11 cellular contexts compared by ENCODE assay signal in the genomic region with DNA sequence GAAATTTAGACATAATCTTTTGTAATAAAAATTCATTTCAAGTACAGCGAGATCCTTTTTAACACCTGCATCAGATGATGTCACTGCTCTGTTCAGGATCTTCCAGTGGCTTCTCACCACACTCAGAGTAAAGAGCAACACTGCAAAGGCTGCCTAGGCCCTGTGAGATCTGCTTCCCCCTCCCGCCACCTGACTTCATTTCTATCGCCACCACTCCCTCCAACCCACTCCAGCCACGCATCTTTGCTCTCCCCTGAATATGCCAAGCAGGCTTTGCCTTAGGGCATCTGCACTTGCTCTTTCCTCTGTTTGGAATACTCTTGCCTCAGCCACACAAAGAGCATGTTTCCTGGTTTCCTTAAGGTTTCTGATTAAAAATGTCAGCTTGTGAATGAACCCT. TPM values are rescaled to one million over a fixed set of nuclear protein-coding genes. Genes with fewer than 3 reads are reported as not detected.
DNase-seq lines count a peak whose midpoint lies in the region; ATAC-seq and TF ChIP-seq lines count a peak whose summit lies in the region.
"Had no signal": no experiment of that assay in that cellular context is flagged by ENCODE, and none has a peak within 500 bp of the region (broad histone marks: within the 10 kb centered on the region; RNA-seq: fewer than 3 reads in every experiment).

No MANE protein-coding gene starts in this region.

- POLR2A ChIA-PET in IMR-90 (lab: Charles Lee; ENCODE audit: unreplicated experiment), result no interaction called here

- WGBS in IMR-90 (ENCODE audit: extremely low coverage in 2 of 2, insufficient read length in 1 of 2), 2 experiments, result no CpG with 5 or more reads among the region's 4 CpGs

- peak overlapping the region; percentile 90 for H2AK5ac ChIP-seq in IMR-90 (ENCODE audit: low read depth, low read length)

- no peak for TF ChIP-seq CTCF in AG10803 (conservative IDR thresholded peaks at IDR 0.05; ENCODE audit: low read length)
- no peak for TF ChIP-seq CTCF in IMR-90 (conservative IDR thresholded peaks at IDR 0.05; ENCODE audit: low read depth, low read length)
- TF ChIP-seq CTCF in colonic mucosa (IDR thresholded peaks at IDR 0.05), result no peak
- TF ChIP-seq CTCF in mesothelial cell of epicardium (IDR thresholded peaks at IDR 0.05; ENCODE audit: unreplicated experiment), result no peak

- peak overlapping the region in 1 of 2 experiments; percentile 23; a peak in 2 of 4 replicates for H4K8ac ChIP-seq in IMR-90 (ENCODE audit: low read depth in 2 of 2, low read length in 2 of 2)

- H3K18ac ChIP-seq in IMR-90 (ENCODE audit: low read depth, low read length), result no peak overlapping the region

- TF ChIP-seq RAD21 in IMR-90 (IDR thresholded peaks at IDR 0.05; ENCODE audit: low read length), result no peak

- H3K79me1 ChIP-seq in IMR-90 (ENCODE audit: low read depth in 1 of 2, low read length in 2 of 2), result peaks cover 33 to 78% of the 10 kb centered on the region in 2 experiments

- no peaks in the 10 kb centered on the region for H3K9me3 ChIP-seq in IMR-90 (ENCODE audit: control insufficient read depth, insufficient read depth, low read length)
- H3K9me3 ChIP-seq in colonic mucosa, result no peaks in the 10 kb centered on the region

- peaks cover 36% of the 10 kb centered on the region for H3K9me1 ChIP-seq in IMR-90 (ENCODE audit: insufficient read depth, low read length)

- H3K27ac Mint-ChIP-seq in mesothelial cell of epicardium, result peak overlapping the region; percentile 81

- H2AK9ac ChIP-seq in IMR-90 (replicated peaks; ENCODE audit: low read depth, low read length, poor library complexity), result no peak overlapping the region

- peak overlapping the region; percentile 62 for H2BK120ac ChIP-seq in IMR-90 (ENCODE audit: low read depth, low read length)

- no peak overlapping the region for H4K5ac ChIP-seq in IMR-90 (ENCODE audit: low read depth, low read length)

- peaks cover 15% of the 10 kb centered on the region for H3K36me3 Mint-ChIP-seq in mesothelial cell of epicardium

- H3K36me3 ChIP-seq in IMR-90 (ENCODE audit: control insufficient read depth, insufficient read depth, low read length), result peaks cover 16% of the 10 kb centered on the region
- H3K36me3 ChIP-seq in colonic mucosa, result no peaks in the 10 kb centered on the region

- no peak overlapping the region for H3K4me3 ChIP-seq in AG10803 (ENCODE audit: low read length)
- H3K4me3 ChIP-seq in IMR-90 (ENCODE audit: insufficient read depth, low read depth, low read length), result no peak overlapping the region
- H3K4me3 ChIP-seq in colonic mucosa, result no peak overlapping the region

- no peak overlapping the region for H3K4me3 Mint-ChIP-seq in mesothelial cell of epicardium

- H2BK15ac ChIP-seq in IMR-90 (ENCODE audit: low read depth, low read length), result peak overlapping the region; percentile 62; the same call in 1 of the 3 replicates

- peaks cover 48% of the 10 kb centered on the region for H3K4me1 Mint-ChIP-seq in mesothelial cell of epicardium

- no peak overlapping the region for H3K56ac ChIP-seq in IMR-90 (ENCODE audit: extremely low read depth, insufficient read depth, low read length)

- H3K4me1 ChIP-seq in IMR-90 (ENCODE audit: control insufficient read depth, insufficient read depth, low read length) (peaks cover 33% of the 10 kb centered on the region), colonic mucosa (peaks cover 18% of the 10 kb centered on the region)

- CTCF ChIA-PET in IMR-90 (lab: Yijun Ruan, JAX), result interaction anchor here (0.7 kb wide), 1 partner anchor 219 kb away, joined by 3 read pairs; no protein-coding TSS in a partner anchor

- H3K9ac ChIP-seq in IMR-90 (ENCODE audit: low read depth, low read length) (peak overlapping the region; percentile 38; the same call in 1 of the 2 replicates), colonic mucosa (ENCODE audit: low read depth in 2 of 2, low read length in 2 of 2) (no peak overlapping the region)

- H2BK5ac ChIP-seq in IMR-90 (ENCODE audit: low read depth, low read length, poor library complexity, severe bottlenecking), result peak overlapping the region; percentile 35

- H3K27me3 Mint-ChIP-seq in mesothelial cell of epicardium (ENCODE audit: low read depth), result no peaks in the 10 kb centered on the region

- DNase-seq in AG10803 (ENCODE audit: low read depth) (peak; percentile 35), IMR-90 (no peak), colonic mucosa (no peak), mesothelial cell of epicardium (ENCODE audit: low spot score in 2 of 2, unreplicated experiment in 2 of 2) (no peak), A172 (ENCODE audit: low spot score) (no peak)
- DNase-seq in stimulated activated CD4-positive, alpha-beta T cell treated with anti-CD3 and anti-CD28 coated beads, Interleukin-2, amount 100 ng/mL, for 24 hours, result no peak
- no peak for DNase-seq in activated CD8-positive, alpha-beta memory T cell treated with anti-CD3 and anti-CD28 coated beads, Interleukin-2, amount 50 U/mL, for 48 hours
- DNase-seq: AML-193, RPMI8226 had no signal

- no peaks in the 10 kb centered on the region for H3K9me3 Mint-ChIP-seq in mesothelial cell of epicardium

- H3K23ac ChIP-seq in IMR-90 (ENCODE audit: low read depth, low read length), result peak overlapping the region; percentile 1; the same call in 1 of the 2 replicates

- in situ Hi-C loops in IMR-90 (cut with MboI; ENCODE audit: low sequenced_read_pairs), result no loop called here

- no peak overlapping the region for H2AFZ ChIP-seq in IMR-90 (replicated peaks; ENCODE audit: low read length, poor library complexity)

- H3K14ac ChIP-seq in IMR-90 (replicated peaks; ENCODE audit: low read depth, low read length), result peak overlapping the region; percentile 75

- H3K4ac ChIP-seq in IMR-90 (ENCODE audit: low read depth, low read length), result peak overlapping the region; percentile 69

- BruUV-seq in IMR-90 (replicated peaks; lab: Mats Ljungman, UMichigan), result no TSS peak

- TF ChIP-seq POLR2A in IMR-90 (IDR thresholded peaks at IDR 0.05; ENCODE audit: low read depth, low read length), result no peak

- intact Hi-C loops in IMR-90 (cut with micrococcal nuclease), result no loop called here
- intact Hi-C loops in colonic mucosa (cut with DNase I), result no loop called here

- no peak for ATAC-seq in IMR-90 (ENCODE audit: low read depth)
- no peak for ATAC-seq in HG03097 (IDR thresholded peaks at IDR 0.05; ENCODE audit: low FRiP score, unreplicated experiment)
- ATAC-seq: activated CD4-positive, CD25-positive, alpha-beta regulatory T cell treated with anti-CD3 and anti-CD28 coated beads, Interleukin-2, amount 50 U/mL, for 24 hours had no signal

- dilution Hi-C loops in IMR-90 (cut with HindIII; ENCODE audit: low sequenced_read_pairs, unreplicated experiment), result no loop called here

- H4K91ac ChIP-seq in IMR-90 (ENCODE audit: insufficient read depth, low read depth, low read length), result peak overlapping the region; percentile 7; the same call in 1 of the 2 replicates

- peak overlapping the region; percentile 75 for H3K27ac ChIP-seq in IMR-90 (ENCODE audit: insufficient read depth, low read length)
- H3K27ac ChIP-seq in colonic mucosa, result peak overlapping the region; percentile 4

- no peak overlapping the region for H3K4me2 ChIP-seq in IMR-90 (ENCODE audit: low read depth, low read length)

- H3K27me3 ChIP-seq in IMR-90 (ENCODE audit: control insufficient read depth, insufficient read depth, low read length) (no peaks in the 10 kb centered on the region), colonic mucosa (no peaks in the 10 kb centered on the region)

- peak overlapping the region; percentile 55; the same call in 1 of the 2 replicates for H2BK20ac ChIP-seq in IMR-90 (ENCODE audit: low read depth, low read length)

- peaks cover 60% of the 10 kb centered on the region for H4K20me1 ChIP-seq in IMR-90 (ENCODE audit: insufficient read depth, low read length)

TF ChIP-seq in IMR-90, 13 proteins besides CTCF, POLR2A, EP300 and RAD21:
- TF ChIP-seq, protein P1, sequence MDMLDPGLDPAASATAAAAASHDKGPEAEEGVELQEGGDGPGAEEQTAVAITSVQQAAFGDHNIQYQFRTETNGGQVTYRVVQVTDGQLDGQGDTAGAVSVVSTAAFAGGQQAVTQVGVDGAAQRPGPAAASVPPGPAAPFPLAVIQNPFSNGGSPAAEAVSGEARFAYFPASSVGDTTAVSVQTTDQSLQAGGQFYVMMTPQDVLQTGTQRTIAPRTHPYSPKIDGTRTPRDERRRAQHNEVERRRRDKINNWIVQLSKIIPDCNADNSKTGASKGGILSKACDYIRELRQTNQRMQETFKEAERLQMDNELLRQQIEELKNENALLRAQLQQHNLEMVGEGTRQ (IDR thresholded peaks at IDR 0.05; ENCODE audit: low read depth, low read length), result no peak
- TF ChIP-seq NFE2L2 (IDR thresholded peaks at IDR 0.05; ENCODE audit: low read depth, low read length) (no peak), CHD1 (IDR thresholded peaks at IDR 0.05; ENCODE audit: low read depth, low read length) (no peak)

RNA-seq across cellular contexts. Expression of a gene that starts 58.3 kb away (rescaled TPM):
- 103 and 126 TPM in 2 replicates for total RNA-seq in IMR-90 (2012; rRNA removed)
- 24.8 and 26.9 TPM in 2 replicates for polyA plus RNA-seq in IMR-90 (2012; rRNA removed)
- 8.1 and 11.6 TPM in 2 replicates for polyA plus RNA-seq in IMR-90 (2012; cell fraction: cytosol; rRNA removed)
- 9.4 and 35.9 TPM in 2 replicates for polyA plus RNA-seq in IMR-90 (2012; cell fraction: nucleus; rRNA removed; ENCODE audit: low replicate concordance)
- total RNA-seq in colonic mucosa, result 10 to 100 TPM; 28.2 to 61.8 TPM
- total RNA-seq in mesothelial cell of epicardium, result 71.8 to 78.9 TPM (median 76.9 TPM) in 3 replicates
- total RNA-seq in A172 (2014; rRNA removed; shearing (Covaris generic)), result 176 and 204 TPM in 2 replicates
